In the genomic region with DNA sequence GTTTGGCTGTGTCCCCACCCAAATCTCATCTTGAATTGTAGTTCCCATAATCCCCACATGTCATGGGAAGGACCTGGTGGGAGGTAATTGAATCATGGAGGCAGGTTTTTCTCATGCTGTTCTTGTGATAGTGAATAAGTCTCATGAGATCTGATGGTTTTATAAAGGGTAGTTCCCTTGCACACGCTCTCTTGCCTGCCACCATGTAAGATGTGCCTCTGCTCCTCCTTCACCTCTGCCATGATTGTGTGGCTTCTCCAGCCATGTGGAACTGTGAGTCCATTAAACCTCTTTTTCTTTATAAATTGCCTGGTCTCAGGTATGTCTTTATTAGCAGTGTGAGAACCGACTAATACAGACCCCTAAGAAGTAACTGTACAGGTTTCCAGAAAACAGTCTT, we compare ENCODE assay signal across 7 cellular contexts. TPM values are rescaled to one million over a fixed set of nuclear protein-coding genes. Genes with fewer than 3 reads are reported as not detected.
DNase-seq lines count a peak whose midpoint lies in the region; ATAC-seq and TF ChIP-seq lines count a peak whose summit lies in the region.
"Not testable (repeated sequence)": the region's sequence is repeated elsewhere in the genome, so short reads cannot be mapped to it uniquely, and the experiment has no call there.

No MANE protein-coding gene starts in this region.

- not testable (repeated sequence) for H3K4me3 ChIP-seq in CD8-positive, alpha-beta T cell (ENCODE audit: low read depth, low read length); HEK293 (ENCODE audit: low read depth, low read length); RWPE2 (ENCODE audit: severe bottlenecking); naive thymus-derived CD4-positive, alpha-beta T cell (ENCODE audit: low read length); psoas muscle

- not testable (repeated sequence) for H3K9me3 Mint-ChIP-seq in CD8-positive, alpha-beta T cell; activated T-helper 17 cell treated with anti-CD3 and anti-CD28 coated beads, Interleukin-2, amount 50 U/mL, for 72 hours; effector memory CD8-positive, alpha-beta T cell
- peaks cover 0 to 12% (median 0%) of the 10 kb centered on the region in 11 donors for H3K9me3 Mint-ChIP-seq in naive thymus-derived CD4-positive, alpha-beta T cell

- DNase-seq in CD8-positive, alpha-beta T cell; RWPE2 (ENCODE audit: low spot score); effector memory CD8-positive, alpha-beta T cell; naive thymus-derived CD4-positive, alpha-beta T cell; psoas muscle: not testable (repeated sequence)

- not testable (repeated sequence) for ATAC-seq in CD8-positive, alpha-beta T cell; RWPE2 (ENCODE audit: low read depth); activated T-helper 17 cell treated with anti-CD3 and anti-CD28 coated beads, Interleukin-2, amount 50 U/mL, for 72 hours (replicated peaks); effector memory CD8-positive, alpha-beta T cell (replicated peaks); naive thymus-derived CD4-positive, alpha-beta T cell; psoas muscle

- H3K27ac ChIP-seq in CD8-positive, alpha-beta T cell (ENCODE audit: low read depth, low read length); HEK293 (ENCODE audit: extremely low read depth, low read depth, low read length); naive thymus-derived CD4-positive, alpha-beta T cell (ENCODE audit: low read depth, low read length): not testable (repeated sequence)
- H3K27ac ChIP-seq in RWPE2 (ENCODE audit: poor library complexity, severe bottlenecking) (peak overlapping the region; percentile 43), psoas muscle (peak overlapping the region; percentile 87)

- peak overlapping the region; percentile 98 for H3K27ac Mint-ChIP-seq in CD8-positive, alpha-beta T cell
- H3K27ac Mint-ChIP-seq in activated T-helper 17 cell treated with anti-CD3 and anti-CD28 coated beads, Interleukin-2, amount 50 U/mL, for 72 hours: peak overlapping the region; percentile 91
- H3K27ac Mint-ChIP-seq in effector memory CD8-positive, alpha-beta T cell: peak overlapping the region; percentile 55 to 94
- H3K27ac Mint-ChIP-seq in naive thymus-derived CD4-positive, alpha-beta T cell: peak overlapping the region in 5 of 9 donors; percentile 60 to 94 (median 84)

- not testable (repeated sequence) for H3K4me3 Mint-ChIP-seq in CD8-positive, alpha-beta T cell; effector memory CD8-positive, alpha-beta T cell
- peak overlapping the region; percentile 88 for H3K4me3 Mint-ChIP-seq in activated T-helper 17 cell treated with anti-CD3 and anti-CD28 coated beads, Interleukin-2, amount 50 U/mL, for 72 hours
- H3K4me3 Mint-ChIP-seq in naive thymus-derived CD4-positive, alpha-beta T cell: peak overlapping the region in 3 of 10 donors; percentile 66 to 97 (median 92)

- 93 to 97% (median 94%) methylated on average over 2 of the region's 2 CpGs for WGBS in psoas muscle, 3 donors

- TF ChIP-seq CTCF in CD8-positive, alpha-beta T cell (IDR thresholded peaks at IDR 0.05); HEK293 (tag by site-specific recombination; IDR thresholded peaks at IDR 0.05); RWPE2 (IDR thresholded peaks at IDR 0.05; ENCODE audit: poor library complexity, severe bottlenecking); psoas muscle (IDR thresholded peaks at IDR 0.05): not testable (repeated sequence)

- H3K9me3 ChIP-seq in CD8-positive, alpha-beta T cell (ENCODE audit: low read length); HEK293 (ENCODE audit: control insufficient read depth, insufficient read depth, low read depth, low read length); RWPE2 (ENCODE audit: severe bottlenecking); naive thymus-derived CD4-positive, alpha-beta T cell (ENCODE audit: control insufficient read depth in 2 of 3, low read length in 3 of 3); psoas muscle: not testable (repeated sequence)

- H3K36me3 Mint-ChIP-seq in CD8-positive, alpha-beta T cell; activated T-helper 17 cell treated with anti-CD3 and anti-CD28 coated beads, Interleukin-2, amount 50 U/mL, for 72 hours (ENCODE audit: low read depth); naive thymus-derived CD4-positive, alpha-beta T cell: not testable (repeated sequence)
- peaks cover 15% of the 10 kb centered on the region for H3K36me3 Mint-ChIP-seq in effector memory CD8-positive, alpha-beta T cell (ENCODE audit: insufficient read depth)

- intact Hi-C loops in CD8-positive, alpha-beta T cell (cut with DNase I, micrococcal nuclease): loop anchor here (2.0 to 5.0 kb wide), 2 partner anchors 114 to 259 kb away; no protein-coding TSS in a partner anchor
- intact Hi-C loops in naive thymus-derived CD4-positive, alpha-beta T cell (cut with micrococcal nuclease): not testable (repeated sequence)
- intact Hi-C loops in psoas muscle (cut with DNase I): loop anchor here in 1 of 2 donors (2.0 kb wide), 1 partner anchor 34 kb away; no protein-coding TSS in a partner anchor

- not testable (repeated sequence) for H3K27me3 ChIP-seq in CD8-positive, alpha-beta T cell (ENCODE audit: insufficient read depth, low read length); RWPE2 (ENCODE audit: insufficient read depth, poor library complexity, severe bottlenecking); naive thymus-derived CD4-positive, alpha-beta T cell (ENCODE audit: control insufficient read depth in 2 of 2, insufficient read depth in 2 of 2, low read length in 2 of 2); psoas muscle (ENCODE audit: insufficient read depth in 3 of 3, low read length in 2 of 3)

- H3K27me3 Mint-ChIP-seq in CD8-positive, alpha-beta T cell (ENCODE audit: low read depth); activated T-helper 17 cell treated with anti-CD3 and anti-CD28 coated beads, Interleukin-2, amount 50 U/mL, for 72 hours; effector memory CD8-positive, alpha-beta T cell: not testable (repeated sequence)
- H3K27me3 Mint-ChIP-seq in naive thymus-derived CD4-positive, alpha-beta T cell: peaks cover 0 to 20% (median 0%) of the 10 kb centered on the region in 5 donors

- POLR2A ChIA-PET in CD8-positive, alpha-beta T cell (lab: Charles Lee): interaction anchor here (1.3 kb wide), 1 partner anchor 11 kb away, joined by 3 read pairs; no protein-coding TSS in a partner anchor
- POLR2A ChIA-PET in HEK293 (lab: Yijun Ruan, JAX): not testable (repeated sequence)
- POLR2A ChIA-PET in naive thymus-derived CD4-positive, alpha-beta T cell (lab: Charles Lee): interaction anchor here (12.7 kb wide), 1 partner anchor 23 kb away, joined by 344 read pairs; no protein-coding TSS in a partner anchor

- H3K4me1 ChIP-seq in CD8-positive, alpha-beta T cell (ENCODE audit: insufficient read depth, low read length): peaks cover 30% of the 10 kb centered on the region
- peaks cover 17% of the 10 kb centered on the region for H3K4me1 ChIP-seq in HEK293 (ENCODE audit: control insufficient read depth, insufficient read depth, low read length)
- H3K4me1 ChIP-seq in RWPE2 (ENCODE audit: insufficient read depth, poor library complexity, severe bottlenecking): peaks cover 20% of the 10 kb centered on the region
- H3K4me1 ChIP-seq in naive thymus-derived CD4-positive, alpha-beta T cell (ENCODE audit: control insufficient read depth in 2 of 2, insufficient read depth in 2 of 2, low read length in 2 of 2): peaks cover 34 to 40% of the 10 kb centered on the region in 2 donors
- peaks cover 29% of the 10 kb centered on the region for H3K4me1 ChIP-seq in psoas muscle

- H3K36me3 ChIP-seq in CD8-positive, alpha-beta T cell (ENCODE audit: insufficient read depth, low read length); HEK293 (ENCODE audit: control insufficient read depth in 2 of 2, insufficient read depth in 1 of 2, low read length in 2 of 2); RWPE2 (ENCODE audit: low read depth); naive thymus-derived CD4-positive, alpha-beta T cell (ENCODE audit: control insufficient read depth in 2 of 3, insufficient read depth in 3 of 3, low read length in 3 of 3); psoas muscle (ENCODE audit: insufficient read depth in 1 of 2, low read depth in 1 of 2): not testable (repeated sequence)

- CTCF ChIA-PET in CD8-positive, alpha-beta T cell (lab: Charles Lee); HEK293 (lab: Yijun Ruan, JAX); naive thymus-derived CD4-positive, alpha-beta T cell (lab: Charles Lee): not testable (repeated sequence)

- H3K4me1 Mint-ChIP-seq in CD8-positive, alpha-beta T cell (ENCODE audit: low read depth): peaks cover 46% of the 10 kb centered on the region
- H3K4me1 Mint-ChIP-seq in activated T-helper 17 cell treated with anti-CD3 and anti-CD28 coated beads, Interleukin-2, amount 50 U/mL, for 72 hours: peaks cover 36% of the 10 kb centered on the region
- H3K4me1 Mint-ChIP-seq in effector memory CD8-positive, alpha-beta T cell (ENCODE audit: low read depth in 2 of 2): peaks cover 33 to 44% of the 10 kb centered on the region in 2 donors
- H3K4me1 Mint-ChIP-seq in naive thymus-derived CD4-positive, alpha-beta T cell: peaks cover 26 to 48% (median 44%) of the 10 kb centered on the region in 7 donors

TF ChIP-seq in HEK293, 187 proteins besides CTCF, POLR2A, EP300 and RAD21:
- peak; percentile 92 for TF ChIP-seq SETDB1 (IDR thresholded peaks at IDR 0.05; ENCODE audit: insufficient read length, low read length)

RNA-seq across cellular contexts. Expression of a gene that starts 2.5 kb away (rescaled TPM):
- 1 to 10 TPM; 5.0 TPM for total RNA-seq in CD8-positive, alpha-beta T cell
- total RNA-seq in activated T-helper 17 cell treated with anti-CD3 and anti-CD28 coated beads, Interleukin-2, amount 50 U/mL, for 72 hours: 10 to 100 TPM in 1 of 2 donors, 1 to 10 TPM in 1; 8.0 to 27.6 TPM
- 10 to 100 TPM in 2 of 5 experiments, 1 to 10 TPM in 3; 6.6 to 19.1 (median 7.0) TPM for total RNA-seq in naive thymus-derived CD4-positive, alpha-beta T cell
- 1 to 10 TPM; 4.3 to 7.2 TPM for polyA plus RNA-seq in naive thymus-derived CD4-positive, alpha-beta T cell
- 1 to 10 TPM; 2.1 to 3.4 (median 3.1) TPM for total RNA-seq in psoas muscle
- polyA plus RNA-seq in psoas muscle: 1 to 10 TPM in 1 of 3 donors, under 1 TPM in 2; 0.70 to 1.4 (median 0.98) TPM
